15 cellular contexts compared by ENCODE assay signal in genomic region chr1:33244143-33244808, GRCh38. TPM values are rescaled to one million over a fixed set of nuclear protein-coding genes. Genes with fewer than 3 reads are reported as not detected.
DNase-seq lines count a peak whose midpoint lies in the region; ATAC-seq and TF ChIP-seq lines count a peak whose summit lies in the region.
"Had no signal": no experiment of that assay in that cellular context is flagged by ENCODE, and none has a peak within 500 bp of the region (broad histone marks: within the 10 kb centered on the region; RNA-seq: fewer than 3 reads in every experiment).

No MANE protein-coding gene starts in this region.

- no peak overlapping the region for H3K4me2 ChIP-seq in GM23338
- peak overlapping the region; percentile 27 for H3K4me2 ChIP-seq in mammary epithelial cell (ENCODE audit: insufficient read depth, low read depth, low read length)

- H2AFZ ChIP-seq in GM23338 (peak overlapping the region; percentile 69), mammary epithelial cell (ENCODE audit: low read depth, low read length) (peak overlapping the region; percentile 63)

- no peaks in the 10 kb centered on the region for H3K9me3 ChIP-seq in mammary epithelial cell (replicated peaks; ENCODE audit: insufficient read depth, low read length)
- H3K9me3 ChIP-seq: suprapubic skin had no signal

- H3K4me1 Mint-ChIP-seq in GM23338, result peaks cover 24% of the 10 kb centered on the region
- peaks cover 17% of the 10 kb centered on the region for H3K4me1 Mint-ChIP-seq in neural crest cell
- H3K4me1 Mint-ChIP-seq in glutamatergic neuron (ENCODE audit: low read depth, unreplicated experiment), result no peaks in the 10 kb centered on the region
- H3K4me1 Mint-ChIP-seq: activated B cell treated with CpG ODN at 0.5 μM for 24 hours; CD4-positive, CD25-positive, alpha-beta regulatory T cell had no signal

- intact Hi-C loops in mammary epithelial cell (cut with micrococcal nuclease), result no loop called here

- ATAC-seq in GM23338, result no peak
- ATAC-seq: left lobe of liver had no signal

- no peak overlapping the region for H3K4me3 ChIP-seq in GM23338
- no peak overlapping the region for H3K4me3 ChIP-seq in mammary epithelial cell (replicated peaks in 1 of 3; ENCODE audit: insufficient read depth in 1 of 3, low read depth in 2 of 3, low read length in 3 of 3)
- H3K4me3 ChIP-seq: suprapubic skin had no signal

- TF ChIP-seq CTCF in GM23338 (conservative IDR thresholded peaks at IDR 0.05; ENCODE audit: low read depth in 2 of 2) (no peak), mammary epithelial cell (conservative IDR thresholded peaks at IDR 0.05 in 1 of 2, IDR thresholded peaks at IDR 0.05 in 1 of 2; ENCODE audit: extremely low read depth in 1 of 2, insufficient read depth in 1 of 2, low read depth in 1 of 2, low read length in 2 of 2) (no peak), neural crest cell (conservative IDR thresholded peaks at IDR 0.05) (no peak), glutamatergic neuron (IDR thresholded peaks at IDR 0.05; ENCODE audit: partially characterized antibody, unreplicated experiment) (no peak)

- DNase-seq in GM23338 (ENCODE audit: low spot score), result no peak
- DNase-seq in NCI-H526 (lab: John Stamatoyannopoulos, UW), result peak; percentile 56 to 65
- DNase-seq in mammary epithelial cell, result peak; percentile 90
- DNase-seq in neural crest cell (ENCODE audit: low read depth, low spot score), result no peak
- no peak for DNase-seq in glutamatergic neuron
- DNase-seq in globus pallidus (ENCODE audit: low spot score), result no peak
- no peak for DNase-seq in HUDEP-2 (lab: John Stamatoyannopoulos, UW; ENCODE audit: unreplicated experiment in 76 of 76)
- DNase-seq in NCI-H1105 treated with DMSO at 0.1 percent for 48 hours (lab: John Stamatoyannopoulos, UW), result no peak
- DNase-seq: activated B cell treated with CpG ODN at 0.5 μM for 24 hours; amniotic stem cell; CD4-positive, CD25-positive, alpha-beta regulatory T cell; NCI-H1417 treated with DMSO at 0.1 percent for 48 hours; NCI-H774 had no signal

- in situ Hi-C loops in mammary epithelial cell (cut with MboI; ENCODE audit: low sequenced_read_pairs in 2 of 2), result no loop called here

- H3K27me3 ChIP-seq in GM23338 (ENCODE audit: insufficient read depth) (peaks cover 8% of the 10 kb centered on the region; the same call in 1 of the 2 replicates), mammary epithelial cell (ENCODE audit: insufficient read depth, low read length) (no peaks in the 10 kb centered on the region)
- H3K27me3 ChIP-seq: suprapubic skin had no signal

- CTCF ChIA-PET in mammary epithelial cell (lab: Charles Lee; ENCODE audit: low non-redundant PET), result no interaction called here

- BruUV-seq in mammary epithelial cell (replicated peaks; lab: Mats Ljungman, UMichigan), result no TSS peak

- H3K4me1 ChIP-seq in GM23338 (ENCODE audit: insufficient read depth) (peaks cover 29% of the 10 kb centered on the region), mammary epithelial cell (ENCODE audit: insufficient read depth, low read length) (peaks cover 12% of the 10 kb centered on the region)

- peak overlapping the region; percentile 27 for H3K9ac ChIP-seq in mammary epithelial cell (ENCODE audit: insufficient read depth, low read length)

- no peaks in the 10 kb centered on the region for H3F3A ChIP-seq in GM23338 (replicated peaks; ENCODE audit: low read depth)

- no peaks in the 10 kb centered on the region for H3K9me2 ChIP-seq in GM23338 (ENCODE audit: insufficient read depth)

- H3K9me3 Mint-ChIP-seq in GM23338 (no peaks in the 10 kb centered on the region), neural crest cell (no peaks in the 10 kb centered on the region), glutamatergic neuron (ENCODE audit: unreplicated experiment) (no peaks in the 10 kb centered on the region)
- H3K9me3 Mint-ChIP-seq: activated B cell treated with CpG ODN at 0.5 μM for 24 hours had no signal

- H4K20me1 ChIP-seq in GM23338 (replicated peaks; ENCODE audit: insufficient read depth) (no peaks in the 10 kb centered on the region), mammary epithelial cell (ENCODE audit: insufficient read depth, low read length) (no peaks in the 10 kb centered on the region)

- H3K36me3 Mint-ChIP-seq in GM23338 (ENCODE audit: low read depth), result no peaks in the 10 kb centered on the region
- no peaks in the 10 kb centered on the region for H3K36me3 Mint-ChIP-seq in neural crest cell (ENCODE audit: low read depth)
- H3K36me3 Mint-ChIP-seq in glutamatergic neuron (ENCODE audit: unreplicated experiment), result no peaks in the 10 kb centered on the region
- H3K36me3 Mint-ChIP-seq: CD4-positive, CD25-positive, alpha-beta regulatory T cell had no signal

- no peak overlapping the region for H3K4me3 Mint-ChIP-seq in GM23338
- no peak overlapping the region for H3K4me3 Mint-ChIP-seq in neural crest cell
- no peak overlapping the region for H3K4me3 Mint-ChIP-seq in glutamatergic neuron (ENCODE audit: unreplicated experiment)
- H3K4me3 Mint-ChIP-seq: activated B cell treated with CpG ODN at 0.5 μM for 24 hours; CD4-positive, CD25-positive, alpha-beta regulatory T cell had no signal

- no peaks in the 10 kb centered on the region for H3K36me3 ChIP-seq in GM23338 (ENCODE audit: insufficient read depth)
- no peaks in the 10 kb centered on the region for H3K36me3 ChIP-seq in mammary epithelial cell (ENCODE audit: insufficient read depth, low read length)
- H3K36me3 ChIP-seq: suprapubic skin had no signal

- no peak overlapping the region for H3K27ac ChIP-seq in GM23338 (ENCODE audit: low read depth)
- H3K27ac ChIP-seq in mammary epithelial cell (ENCODE audit: insufficient read depth, low read depth, low read length), result peak overlapping the region; percentile 71
- H3K27ac ChIP-seq: suprapubic skin had no signal

- H3K27me3 Mint-ChIP-seq in GM23338 (ENCODE audit: insufficient read depth, low read depth, poor library complexity), result peaks cover 6% of the 10 kb centered on the region
- H3K27me3 Mint-ChIP-seq in neural crest cell (ENCODE audit: low read depth), result no peaks in the 10 kb centered on the region
- peaks cover 4% of the 10 kb centered on the region for H3K27me3 Mint-ChIP-seq in glutamatergic neuron (ENCODE audit: unreplicated experiment)

- dilution Hi-C loops in mammary epithelial cell (cut with HindIII; ENCODE audit: low sequenced_read_pairs), result no loop called here

- no peak overlapping the region for H3K27ac Mint-ChIP-seq in GM23338
- H3K27ac Mint-ChIP-seq in neural crest cell (ENCODE audit: unreplicated experiment), result peak overlapping the region; percentile 47
- no peak overlapping the region for H3K27ac Mint-ChIP-seq in glutamatergic neuron (ENCODE audit: unreplicated experiment)
- H3K27ac Mint-ChIP-seq: activated B cell treated with CpG ODN at 0.5 μM for 24 hours had no signal

- H3K79me2 ChIP-seq in GM23338 (replicated peaks; ENCODE audit: insufficient read depth), result no peaks in the 10 kb centered on the region
- H3K79me2 ChIP-seq in mammary epithelial cell (ENCODE audit: insufficient read depth, low read length), result no peaks in the 10 kb centered on the region

- 42% methylated on average over 5 of the region's 5 CpGs for WGBS in mammary epithelial cell (ENCODE audit: low coverage, missing lambda C conversion rate)

TF ChIP-seq in GM23338, 12 proteins besides CTCF, POLR2A, EP300 and RAD21 (continues in another document):
- TF ChIP-seq STAT1 (IDR thresholded peaks at IDR 0.05; ENCODE audit: unreplicated experiment), result no peak
- no peak for TF ChIP-seq ZNF114 (CRISPR knock-in tag; IDR thresholded peaks at IDR 0.05)
- no peak for TF ChIP-seq EZH2phosphoT487 (IDR thresholded peaks at IDR 0.05; ENCODE audit: unreplicated experiment)
- no peak for TF ChIP-seq POLR2AphosphoS5 (IDR thresholded peaks at IDR 0.05; ENCODE audit: low read depth)
- TF ChIP-seq EZH2 (IDR thresholded peaks at IDR 0.05; ENCODE audit: low read depth, unreplicated experiment), result no peak
- no peak for TF ChIP-seq NANOG (IDR thresholded peaks at IDR 0.05; ENCODE audit: borderline replicate concordance)
- TF ChIP-seq REST (IDR thresholded peaks at IDR 0.05; ENCODE audit: unreplicated experiment), result no peak
- TF ChIP-seq ZNF331 (CRISPR knock-in tag; IDR thresholded peaks at IDR 0.05; ENCODE audit: low read depth), result no peak

RNA-seq across cellular contexts. Expression of gene ZNF362, which starts 12.0 kb away (rescaled TPM):
- 10.0 and 11.0 TPM in 2 replicates for total RNA-seq in GM23338 (2014; rRNA removed; shearing (Covaris generic))
- polyA plus RNA-seq in GM23338 (2016; fragmentation: Nextera tagmentation; extraction: Ambion mirVana) (12.9 and 16.8 TPM in 2 replicates), mammary epithelial cell (5.3 TPM)
- total RNA-seq in mammary epithelial cell (10 to 100 TPM in 1 of 2 donors, 1 to 10 TPM in 1; 8.5 to 12.4 TPM), neural crest cell (56.3 and 59.3 TPM in 2 replicates), glutamatergic neuron (ENCODE audit: unreplicated experiment) (69.8 TPM)
- 5.8 TPM for polyA minus RNA-seq in mammary epithelial cell

Comparison
In these comparisons a context has a peak if more than half of its experiments do, and no peak if none do; other contexts are left out.
1. DNase-seq: peak in NCI-H526 (2 of 2) and mammary epithelial cell (single experiment); none in GM23338 (single experiment), neural crest cell (single experiment), glutamatergic neuron (single experiment), globus pallidus (single experiment), HUDEP-2 (0 of 76) and NCI-H1105 treated with DMSO at 0.1 percent for 48 hours (single experiment).